Comparison of ENCODE assay signal across 20 cellular contexts in the genomic region with DNA sequence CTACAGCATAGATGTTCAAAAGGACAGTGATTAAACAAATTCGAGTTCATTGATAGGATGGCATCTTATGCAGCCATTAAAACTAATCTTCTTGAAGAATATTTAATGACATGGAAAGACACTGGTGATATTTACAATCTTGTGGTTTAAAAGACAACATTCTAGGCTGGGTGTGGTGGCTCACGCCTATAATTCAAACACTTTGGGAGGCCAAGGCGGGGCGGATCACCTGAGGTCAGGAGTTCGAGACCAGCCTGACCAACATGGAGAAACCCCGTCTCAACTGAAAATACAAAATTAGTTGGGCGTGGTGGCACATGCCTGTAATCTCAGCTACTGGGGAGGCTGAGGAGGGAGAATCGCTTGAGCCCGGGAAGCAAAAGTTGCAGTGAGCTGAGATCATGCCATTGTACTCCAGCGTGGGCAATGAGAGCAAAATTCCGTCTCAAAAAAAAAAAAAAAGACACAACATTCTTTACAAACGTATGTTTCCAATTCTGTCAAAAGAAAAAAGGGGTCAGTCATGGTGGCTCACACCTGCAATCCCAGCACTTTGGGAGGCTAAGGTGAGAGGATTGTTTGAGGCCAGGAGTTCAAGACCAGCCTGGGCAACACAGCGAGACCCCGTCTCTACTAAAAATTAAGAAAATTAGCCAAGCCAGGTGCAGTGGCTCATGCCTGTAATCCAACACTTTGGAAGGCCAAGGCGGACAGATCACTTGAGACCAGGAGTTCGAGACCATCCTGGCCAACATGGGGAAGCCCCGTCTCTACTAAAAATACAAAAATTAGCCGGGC. TPM values are rescaled to one million over a fixed set of nuclear protein-coding genes. Genes with fewer than 3 reads are reported as not detected.
A peak's percentile ranks its signal among the peaks of the same experiment; 100 is the strongest.
DNase-seq lines count a peak whose midpoint lies in the region; ATAC-seq and TF ChIP-seq lines count a peak whose summit lies in the region.
"Had no signal": no experiment of that assay in that cellular context is flagged by ENCODE, and none has a peak within 500 bp of the region (broad histone marks: within the 10 kb centered on the region; RNA-seq: fewer than 3 reads in every experiment).

No MANE protein-coding gene starts in this region.

- intact Hi-C loops in Calu3 (cut with micrococcal nuclease; ENCODE audit: unreplicated experiment), result loop anchor here (1.0 to 5.0 kb wide), 3 partner anchors 64 to 289 kb away; partner anchors contain the start of gene PLEKHG2

- H3K4me1 Mint-ChIP-seq in activated CD4-positive, alpha-beta T cell treated with anti-CD3 and anti-CD28 coated beads, Interleukin-2, amount 10 ng/mL, durations not matched to agents 7 days and 5 days, result peaks cover 43% of the 10 kb centered on the region
- peaks cover 46% of the 10 kb centered on the region for H3K4me1 Mint-ChIP-seq in Calu3 (ENCODE audit: low read depth, unreplicated experiment)
- H3K4me1 Mint-ChIP-seq in brain, result peaks cover 33% of the 10 kb centered on the region
- H3K4me1 Mint-ChIP-seq in type B pancreatic cell (ENCODE audit: unreplicated experiment), result peaks cover 28% of the 10 kb centered on the region

- 80% methylated on average over 18 of the region's 18 CpGs for WGBS in suprapubic skin

- H3K4me3 Mint-ChIP-seq in activated CD4-positive, alpha-beta T cell treated with anti-CD3 and anti-CD28 coated beads, Interleukin-2, amount 10 ng/mL, durations not matched to agents 7 days and 5 days, result peak overlapping the region; percentile 27
- H3K4me3 Mint-ChIP-seq in Calu3 (ENCODE audit: low read depth, unreplicated experiment) (no peak overlapping the region), brain (peak overlapping the region in 3 of 5 experiments; percentile 11 to 54 (median 41)), type B pancreatic cell (peak overlapping the region; percentile 70)

- CTCF ChIA-PET in activated CD4-positive, alpha-beta T cell treated with anti-CD3 and anti-CD28 coated beads, Interleukin-2, amount 10 ng/mL, durations not matched to agents 7 days and 5 days (lab: Charles Lee), result interaction anchor here (0.6 to 1.0 kb wide), 4 partner anchors 15 to 784 kb away, joined by 3 to 7 read pairs (median 4); partner anchors contain the start of gene PLEKHG2
- CTCF ChIA-PET in Calu3 (lab: Charles Lee), result interaction anchor here (0.6 to 2.0 kb wide), 6 partner anchors 10 to 245 kb away, joined by 3 to 12 read pairs (median 8); no protein-coding TSS in a partner anchor

- no TSS peak for BruUV-seq in Calu3 (replicated peaks; lab: Mats Ljungman, UMichigan)

- no peak for TF ChIP-seq EP300 in suprapubic skin (IDR thresholded peaks at IDR 0.05)

- no peaks in the 10 kb centered on the region for H3K36me3 ChIP-seq in suprapubic skin

- peaks cover 1% of the 10 kb centered on the region for H3K36me3 Mint-ChIP-seq in activated CD4-positive, alpha-beta T cell treated with anti-CD3 and anti-CD28 coated beads, Interleukin-2, amount 10 ng/mL, durations not matched to agents 7 days and 5 days (ENCODE audit: low read depth)
- peaks cover 35% of the 10 kb centered on the region for H3K36me3 Mint-ChIP-seq in Calu3 (ENCODE audit: insufficient read depth, unreplicated experiment)
- H3K36me3 Mint-ChIP-seq in brain, result no peaks in the 10 kb centered on the region
- H3K36me3 Mint-ChIP-seq in type B pancreatic cell, result no peaks in the 10 kb centered on the region

- H3K4me3 ChIP-seq in suprapubic skin, result no peak overlapping the region

- no peak for DNase-seq in activated CD4-positive, alpha-beta T cell treated with anti-CD3 and anti-CD28 coated beads, Interleukin-2, amount 10 ng/mL, durations not matched to agents 7 days and 5 days
- no peak for DNase-seq in activated CD4-positive, alpha-beta T cell treated with anti-CD3 and anti-CD28 coated beads, Interleukin-2, amount 50 U/mL, for 4 hours
- no peak for DNase-seq in Calu3
- DNase-seq in type B pancreatic cell (ENCODE audit: extremely low spot score, unreplicated experiment), result no peak
- DNase-seq in suprapubic skin (ENCODE audit: low spot score in 2 of 2), result no peak
- no peak for DNase-seq in GM20000 (ENCODE audit: low spot score)
- DNase-seq: C1 segment of cervical spinal cord; DMS153; Karpas-422; MM.1S; NCI-H1930; NCI-H69; NK-92 treated with Interleukin-12 subunit alpha and Interleukin-12 subunit beta, amount 100 ng/mL, for 24 hours; SIG-M5 had no signal

- peaks cover 5% of the 10 kb centered on the region for H3K27me3 Mint-ChIP-seq in activated CD4-positive, alpha-beta T cell treated with anti-CD3 and anti-CD28 coated beads, Interleukin-2, amount 10 ng/mL, durations not matched to agents 7 days and 5 days
- H3K27me3 Mint-ChIP-seq in Calu3 (ENCODE audit: unreplicated experiment) (no peaks in the 10 kb centered on the region), brain (peaks cover 19% of the 10 kb centered on the region), type B pancreatic cell (peaks cover 7% of the 10 kb centered on the region)

- no peak for TF ChIP-seq POLR2A in suprapubic skin (IDR thresholded peaks at IDR 0.05)

- no peaks in the 10 kb centered on the region for H3K9me3 Mint-ChIP-seq in activated CD4-positive, alpha-beta T cell treated with anti-CD3 and anti-CD28 coated beads, Interleukin-2, amount 10 ng/mL, durations not matched to agents 7 days and 5 days
- no peaks in the 10 kb centered on the region for H3K9me3 Mint-ChIP-seq in Calu3 (ENCODE audit: low read depth, unreplicated experiment)
- peaks cover 0 to 6% (median 0%) of the 10 kb centered on the region in 5 experiments for H3K9me3 Mint-ChIP-seq in brain
- no peaks in the 10 kb centered on the region for H3K9me3 Mint-ChIP-seq in type B pancreatic cell

- no peak for ATAC-seq in HG02610 (IDR thresholded peaks at IDR 0.05; ENCODE audit: unreplicated experiment)

- no peaks in the 10 kb centered on the region for H3K9me3 ChIP-seq in suprapubic skin

- H3K27ac ChIP-seq in suprapubic skin, result no peak overlapping the region

- H3K27ac Mint-ChIP-seq in activated CD4-positive, alpha-beta T cell treated with anti-CD3 and anti-CD28 coated beads, Interleukin-2, amount 10 ng/mL, durations not matched to agents 7 days and 5 days, result no peak overlapping the region
- H3K27ac Mint-ChIP-seq in Calu3 (ENCODE audit: unreplicated experiment), result peak overlapping the region; percentile 59
- peak overlapping the region in 1 of 5 experiments; percentile 85 for H3K27ac Mint-ChIP-seq in brain
- peak overlapping the region; percentile 55 for H3K27ac Mint-ChIP-seq in type B pancreatic cell

- H3K27me3 ChIP-seq in suprapubic skin, result peaks cover 4% of the 10 kb centered on the region

- TF ChIP-seq CTCF in Calu3 (IDR thresholded peaks at IDR 0.05; ENCODE audit: unreplicated experiment) (no peak), brain (conservative IDR thresholded peaks at IDR 0.05) (no peak), type B pancreatic cell (conservative IDR thresholded peaks at IDR 0.05) (no peak), suprapubic skin (IDR thresholded peaks at IDR 0.05) (no peak), GM20000 (IDR thresholded peaks at IDR 0.05; ENCODE audit: extremely low read depth, missing control alignments) (no peak)

- H3K4me1 ChIP-seq in suprapubic skin, result peaks cover 44% of the 10 kb centered on the region

- POLR2A ChIA-PET in activated CD4-positive, alpha-beta T cell treated with anti-CD3 and anti-CD28 coated beads, Interleukin-2, amount 10 ng/mL, durations not matched to agents 7 days and 5 days (lab: Charles Lee), result no interaction called here

RNA-seq across cellular contexts. Expression of gene PAK4, which starts 2.5 kb away (rescaled TPM):
- total RNA-seq in activated CD4-positive, alpha-beta T cell treated with anti-CD3 and anti-CD28 coated beads, Interleukin-2, amount 10 ng/mL, durations not matched to agents 7 days and 5 days, result 10 to 100 TPM; 16.5 to 17.9 TPM
- total RNA-seq in Calu3 (2022) (75.7 and 89.2 TPM in 2 replicates), type B pancreatic cell (ENCODE audit: low replicate concordance) (52.1 and 64.3 TPM in 2 replicates), suprapubic skin (10 to 100 TPM; 20.7 to 25.3 (median 23.6) TPM)
- polyA plus RNA-seq in brain (ENCODE audit: insufficient read depth, low read depth, low replicate concordance), result 90.2 TPM

RNA-seq across cellular contexts. Expression of gene ACP7, which starts 39.0 kb away (rescaled TPM):
- total RNA-seq in activated CD4-positive, alpha-beta T cell treated with anti-CD3 and anti-CD28 coated beads, Interleukin-2, amount 10 ng/mL, durations not matched to agents 7 days and 5 days, result not detected
- total RNA-seq in Calu3 (2022), result 6.6 and 9.5 TPM in 2 replicates
- 1.3 TPM for polyA plus RNA-seq in brain (ENCODE audit: insufficient read depth, low read depth, low replicate concordance)
- 0.29 and 0.31 TPM in 2 replicates for total RNA-seq in type B pancreatic cell (ENCODE audit: low replicate concordance)
- 10 to 100 TPM; 15.0 to 24.1 (median 18.0) TPM for total RNA-seq in suprapubic skin
- total RNA-seq: H4, HT-29, OCI-LY7, RPMI7951 had no signal
